In genomic region chrX:16123222-16123786, GRCh38 we compare ENCODE assay signal across 7 cellular contexts. TPM values are rescaled to one million over a fixed set of nuclear protein-coding genes. Genes with fewer than 3 reads are reported as not detected.
DNase-seq lines count a peak whose midpoint lies in the region; ATAC-seq, FAIRE-seq and TF ChIP-seq lines count a peak whose summit lies in the region.

TSS of gene GRPR (plus strand) at chrX:16123565. CDS start at chrX:16123954, 389 bp downstream.

- intact Hi-C loops in GM12878 (cut with micrococcal nuclease; ENCODE audit: unreplicated experiment), result loop anchor here (1.0 to 10.0 kb wide), 4 partner anchors 14 to 439 kb away; no protein-coding TSS in a partner anchor

- no peak within 1 kb of the TSS for H3K27ac Mint-ChIP-seq in T-helper 2 cell treated with Interferon-gamma antibody and Interleukin-4, amounts not matched to agents 5 μg/mL and 100 μg/mL, for 36 hours

- 15% methylated on average over 6 of the region's 6 CpGs for WGBS in GM12878 (ENCODE audit: insufficient coverage, insufficient replicate concordance, low lambda C conversion rate, missing lambda C conversion rate)
- WGBS in small intestine, 3 donors, result 1 to 2% (median 1%) methylated on average over 6 of the region's 6 CpGs

- peaks cover 15% of the 10 kb centered on the region for H3K4me1 ChIP-seq in GM12878 (ENCODE audit: control insufficient read depth, insufficient read depth, low read length)
- H3K4me1 ChIP-seq in small intestine (ENCODE audit: control insufficient read depth in 2 of 2, insufficient read depth in 1 of 2, low read depth in 1 of 2, low read length in 1 of 2), result no peaks in the 10 kb centered on the region

- TF ChIP-seq POLR2A in GM12878 (IDR thresholded peaks at IDR 0.05; ENCODE audit: low read depth, low read length), result no peak

- no peaks in the 10 kb centered on the region for H3K79me2 ChIP-seq in GM12878 (ENCODE audit: control insufficient read depth, insufficient read depth, low read length)

- POLR2A ChIA-PET in GM12878 (lab: Charles Lee), result no interaction called here

- BruUV-seq in GM12878 (replicated peaks; lab: Mats Ljungman, UMichigan), result no TSS peak

- H3K9me3 Mint-ChIP-seq in T-helper 2 cell treated with Interferon-gamma antibody and Interleukin-4, amounts not matched to agents 5 μg/mL and 100 μg/mL, for 36 hours, result peaks cover 5% of the 10 kb centered on the region

- H3K4me2 ChIP-seq in GM12878 (ENCODE audit: control insufficient read depth, insufficient read depth), result no peak within 1 kb of the TSS

- SMC1A ChIA-PET in GM12878 (lab: Charles Lee; ENCODE audit: uncharacterized antibody, unreplicated experiment), result interaction anchor here (0.5 to 4.8 kb wide), 13 partner anchors 8 to 192 kb away, joined by 3 to 42 read pairs (median 5); no protein-coding TSS in a partner anchor

- H3K9me3 ChIP-seq in GM12878 (replicated peaks; ENCODE audit: control insufficient read depth, insufficient read depth, low read length), result peaks cover 2% of the 10 kb centered on the region; the same call in 1 of the 3 replicates
- no peaks in the 10 kb centered on the region for H3K9me3 ChIP-seq in small intestine (ENCODE audit: control insufficient read depth, low read depth)

- ATAC-seq in HG02884 (IDR thresholded peaks at IDR 0.05; ENCODE audit: unreplicated experiment), result peak; percentile 59
- ATAC-seq in GM12878, result peak; percentile 88

- no peak for TF ChIP-seq EP300 in GM12878 (IDR thresholded peaks at IDR 0.05; ENCODE audit: borderline replicate concordance in 1 of 2, control insufficient read depth in 1 of 2, low read depth in 2 of 2, low read length in 2 of 2)

- RAD21 ChIA-PET in GM12878 (lab: Charles Lee; ENCODE audit: unreplicated experiment), result interaction anchor here (1.1 to 3.4 kb wide), 8 partner anchors 13 to 322 kb away, joined by 3 to 15 read pairs (median 7); no protein-coding TSS in a partner anchor

- H3K27me3 Mint-ChIP-seq in T-helper 2 cell treated with Interferon-gamma antibody and Interleukin-4, amounts not matched to agents 5 μg/mL and 100 μg/mL, for 36 hours (ENCODE audit: low read depth), result peaks cover 14% of the 10 kb centered on the region

- in situ Hi-C loops in GM13977 (cut with MboI; ENCODE audit: low pct_unique_long_range_greater_than_20kb, low sequenced_read_pairs, unreplicated experiment) (no loop called here), GM12878 (cut with MboI) (no loop called here)

- peaks cover 0 to 2% of the 10 kb centered on the region in 2 experiments; a peak in 1 of 4 replicates for H3K27me3 ChIP-seq in GM12878 (replicated peaks in 1 of 2; ENCODE audit: control insufficient read depth in 2 of 2, insufficient read depth in 2 of 2, low read length in 1 of 2)
- H3K27me3 ChIP-seq in small intestine (ENCODE audit: control insufficient read depth in 2 of 2, insufficient read depth in 2 of 2, low read length in 2 of 2), result no peaks in the 10 kb centered on the region

- H3K36me3 Mint-ChIP-seq in T-helper 2 cell treated with Interferon-gamma antibody and Interleukin-4, amounts not matched to agents 5 μg/mL and 100 μg/mL, for 36 hours (ENCODE audit: low read depth), result no peaks in the 10 kb centered on the region

- H3K9ac ChIP-seq in GM12878 (ENCODE audit: control insufficient read depth, insufficient read depth, low read length), result no peak within 1 kb of the TSS

- DNase-seq in GM13977 (ENCODE audit: low spot score) (peak; percentile 45), NCI-H187 (lab: John Stamatoyannopoulos, UW) (peak; percentile 19 to 31), GM12878 (ENCODE audit: low read depth, low spot score) (no peak), iPS DF 4.7 (ENCODE audit: extremely low read depth, low spot score) (peak; percentile 60), small intestine (peak; percentile 75)
- DNase-seq in T-helper 2 cell treated with Interferon-gamma antibody and Interleukin-4, amounts not matched to agents 5 μg/mL and 100 μg/mL, for 36 hours (ENCODE audit: low spot score), result peak; percentile 30

- H3K27ac ChIP-seq in GM12878 (ENCODE audit: control insufficient read depth, insufficient read depth), result no peak within 1 kb of the TSS
- H3K27ac ChIP-seq in small intestine (ENCODE audit: low read depth in 1 of 2, low read length in 1 of 2), result no peak within 1 kb of the TSS

- FAIRE-seq in GM12878 (lab: Jason Lieb, UNC) (peak; percentile 52), small intestine (lab: Jason Lieb, UNC) (no peak)

- H3K4me3 ChIP-seq in GM12878, result no peak within 1 kb of the TSS
- no peak within 1 kb of the TSS for H3K4me3 ChIP-seq in small intestine (ENCODE audit: low read depth in 1 of 2, low read length in 2 of 2)

- CTCF ChIA-PET in GM12878 (lab: Yijun Ruan, JAX), result interaction anchor here (0.6 to 8.1 kb wide), 23 partner anchors 8 to 384 kb away, joined by 3 to 118 read pairs (median 4); no protein-coding TSS in a partner anchor

- TF ChIP-seq CTCF in GM13977 (IDR thresholded peaks at IDR 0.05; ENCODE audit: extremely low read depth, insufficient read depth, missing control alignments) (peak; percentile 81), GM12878 (IDR thresholded peaks at IDR 0.05 in 2 of 3, conservative IDR thresholded peaks at IDR 0.05 in 1 of 3; ENCODE audit: control insufficient read depth in 2 of 3, extremely low read depth in 1 of 3, insufficient read depth in 1 of 3, low read depth in 3 of 3, low read length in 3 of 3) (peak; percentile 76 to 83 (median 79))

- no peak within 1 kb of the TSS for H2AFZ ChIP-seq in GM12878 (ENCODE audit: control insufficient read depth, low read depth, low read length)

- H3K36me3 ChIP-seq in GM12878 (ENCODE audit: control insufficient read depth in 2 of 2, insufficient read depth in 2 of 2, low read length in 1 of 2) (no peaks in the 10 kb centered on the region), small intestine (ENCODE audit: control insufficient read depth in 2 of 2, insufficient read depth in 2 of 2, low read length in 2 of 2) (no peaks in the 10 kb centered on the region)

- no peak within 1 kb of the TSS for H3K4me3 Mint-ChIP-seq in T-helper 2 cell treated with Interferon-gamma antibody and Interleukin-4, amounts not matched to agents 5 μg/mL and 100 μg/mL, for 36 hours

- peaks cover 19% of the 10 kb centered on the region for H3K4me1 Mint-ChIP-seq in T-helper 2 cell treated with Interferon-gamma antibody and Interleukin-4, amounts not matched to agents 5 μg/mL and 100 μg/mL, for 36 hours (ENCODE audit: low read depth)

- peak; percentile 61 for TF ChIP-seq RAD21 in GM12878 (IDR thresholded peaks at IDR 0.05; ENCODE audit: insufficient read depth, low read depth, low read length)

- H4K20me1 ChIP-seq in GM12878 (ENCODE audit: control insufficient read depth, insufficient read depth), result no peaks in the 10 kb centered on the region

TF ChIP-seq in GM12878, 131 proteins besides CTCF, POLR2A, EP300 and RAD21:
- TF ChIP-seq EGR1 (IDR thresholded peaks at IDR 0.05; ENCODE audit: borderline replicate concordance in 1 of 2, low read depth in 2 of 2, low read length in 2 of 2), result 0 out of 3 replicates have a peak, but pooled peaks of 1 of the 2 experiments have one; percentile 12
- no peak for TF ChIP-seq MTA2 (IDR thresholded peaks at IDR 0.05; ENCODE audit: low read depth)
- no peak for TF ChIP-seq BMI1 (IDR thresholded peaks at IDR 0.05; ENCODE audit: borderline replicate concordance)
- peak; percentile 72 for TF ChIP-seq SMC3 (IDR thresholded peaks at IDR 0.05; ENCODE audit: borderline replicate concordance, low read length)

RNA-seq across cellular contexts. Expression of gene GRPR, which starts in this region (rescaled TPM):
- 0.25 and 0.49 TPM in 2 replicates for total RNA-seq in GM12878 (2013; cell fraction: nucleolus; rRNA removed)
- 0.16 and 0.17 TPM in 2 replicates for total RNA-seq in GM12878 (2014; rRNA removed)
- 0.32 and 0.54 TPM in 2 replicates for total RNA-seq in GM12878 (2014; rRNA removed; fragmentation: Illumina TruSeq; extraction: Trizol)
- 0.10 and 0.51 TPM in 2 replicates for total RNA-seq in GM12878 (2021)
- not detected for polyA plus RNA-seq in GM12878 (2011; ENCODE audit: low read depth)
- polyA plus RNA-seq in GM12878 (2011; rRNA removed), result 2.8 and 3.7 TPM in 2 replicates
- 4.8 and 5.3 TPM in 2 replicates for polyA plus RNA-seq in GM12878 (2011; cell fraction: cytosol; rRNA removed)
- 5.2 TPM in 2 replicates for polyA plus RNA-seq in GM12878 (2011; cell fraction: nucleus; rRNA removed)
- 0.15 and 0.23 TPM in 2 replicates for polyA plus RNA-seq in GM12878 (2012)
- polyA plus RNA-seq in GM12878 (2014; fragmentation: Illumina TruSeq; extraction: Trizol), result 0.82 and 1.1 TPM in 2 replicates
- polyA plus RNA-seq in GM12878 (2014; fragmentation: Nextera tagmentation; extraction: Ambion mirVana), result under 1 TPM in 1 of 2 experiments, not detected in 1; 0.21 TPM
- 0.48 and 0.55 TPM in 2 replicates for polyA plus RNA-seq in GM12878 (2014; rRNA removed)
- polyA plus RNA-seq in GM12878 (2016; fragmentation: Nextera tagmentation; extraction: Ambion mirVana), result under 1 TPM; 0.14 to 0.21 TPM
- 7.7 and 8.0 TPM in 2 replicates for polyA minus RNA-seq in GM12878 (2011; rRNA and poly(A)+ RNA removed)
- 2.0 and 3.2 TPM in 2 replicates for polyA minus RNA-seq in GM12878 (2011; cell fraction: cytosol; rRNA and poly(A)+ RNA removed)
- 5.6 and 9.0 TPM in 2 replicates for polyA minus RNA-seq in GM12878 (2011; cell fraction: nucleus; rRNA and poly(A)+ RNA removed)
- polyA plus RNA-seq in small intestine, result under 1 TPM in 1 of 3 donors, not detected in 2; 0.06 TPM

Comparison
In these comparisons a context has a peak if more than half of its experiments do, and no peak if none do; other contexts are left out.
1. Peak in DNase-seq in small intestine; RNA of the gene not detected or under 1 TPM.